In the genomic region with DNA sequence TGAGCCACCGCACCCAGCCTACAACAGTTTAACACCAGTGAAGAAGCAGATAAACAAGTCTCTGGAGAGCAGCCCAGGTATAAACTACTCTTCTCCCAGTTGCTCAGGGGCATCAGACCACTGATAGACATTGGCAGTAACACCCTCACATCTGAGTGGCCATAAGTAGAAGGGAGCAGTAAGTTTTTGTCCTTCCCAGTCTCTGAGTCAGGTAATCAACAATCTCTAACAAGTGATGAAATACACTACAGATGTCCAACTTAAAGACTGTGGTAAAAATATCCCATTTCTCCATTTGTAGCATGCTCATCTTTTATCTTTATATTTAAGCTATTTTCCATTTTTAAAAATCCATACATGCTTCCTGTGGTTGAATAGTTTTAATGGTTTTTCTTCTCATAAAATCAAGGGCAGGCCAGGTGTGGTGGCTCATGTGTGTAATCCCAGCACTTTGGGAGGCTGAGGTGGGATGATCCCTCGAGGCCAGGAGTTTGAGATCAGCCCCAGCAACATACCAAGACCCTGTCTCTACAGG, we compare ENCODE assay signal across 1 cellular context.
TF ChIP-seq lines count a peak whose summit lies in the region.

No MANE protein-coding gene starts in this region.

TF ChIP-seq in HEK293T, 16 proteins besides CTCF, POLR2A, EP300 and RAD21 (continued from another document):
- no peak for TF ChIP-seq PKNOX1 (IDR thresholded peaks at IDR 0.05)
- no peak for TF ChIP-seq HDGF (IDR thresholded peaks at IDR 0.05; ENCODE audit: borderline replicate concordance)
